In the genomic region with DNA sequence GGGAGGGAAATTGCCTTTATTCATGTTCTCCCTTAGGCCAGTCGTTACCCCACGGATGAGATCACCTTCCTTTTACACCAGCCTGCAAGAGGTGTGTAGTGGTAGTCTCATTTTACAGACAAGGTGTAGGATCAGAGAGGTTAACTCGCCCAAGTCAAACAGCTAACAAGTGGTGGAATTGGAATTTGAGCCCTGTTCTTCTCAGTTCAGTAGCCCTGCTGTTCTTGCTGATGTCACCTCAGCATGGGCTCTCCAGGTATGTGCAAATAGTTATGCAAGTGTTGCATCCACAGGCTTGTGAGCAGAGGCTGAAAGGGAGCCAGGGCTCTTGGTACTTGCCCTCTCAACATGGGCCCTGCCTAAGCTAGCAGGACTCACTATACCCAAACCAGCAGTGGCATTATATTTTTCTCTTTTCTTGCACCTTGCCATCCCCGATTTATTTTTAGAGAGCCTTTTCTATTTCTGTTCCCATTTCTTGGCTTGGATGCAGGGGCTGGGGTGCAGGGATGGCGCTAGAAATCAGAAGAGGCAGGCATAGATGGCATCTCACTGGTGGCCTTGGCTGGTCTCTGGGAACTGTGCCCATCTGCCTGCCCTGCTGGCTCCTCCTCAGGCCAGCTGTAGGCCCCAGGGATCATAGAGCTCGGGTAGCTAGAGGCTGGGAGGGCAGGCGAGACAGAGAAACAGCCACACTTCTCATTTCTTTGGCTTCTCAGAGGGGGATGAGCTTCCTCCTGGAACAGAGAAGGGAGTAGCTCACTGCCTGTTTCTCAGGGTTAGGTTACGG, we compare ENCODE assay signal across 1 cellular context.
A peak's percentile ranks its signal among the peaks of the same experiment; 100 is the strongest.
TF ChIP-seq lines count a peak whose summit lies in the region.

No MANE protein-coding gene starts in this region.

TF ChIP-seq in HepG2, 621 proteins besides CTCF, POLR2A, EP300 and RAD21 (continued from another document):
- TF ChIP-seq, protein P1, sequence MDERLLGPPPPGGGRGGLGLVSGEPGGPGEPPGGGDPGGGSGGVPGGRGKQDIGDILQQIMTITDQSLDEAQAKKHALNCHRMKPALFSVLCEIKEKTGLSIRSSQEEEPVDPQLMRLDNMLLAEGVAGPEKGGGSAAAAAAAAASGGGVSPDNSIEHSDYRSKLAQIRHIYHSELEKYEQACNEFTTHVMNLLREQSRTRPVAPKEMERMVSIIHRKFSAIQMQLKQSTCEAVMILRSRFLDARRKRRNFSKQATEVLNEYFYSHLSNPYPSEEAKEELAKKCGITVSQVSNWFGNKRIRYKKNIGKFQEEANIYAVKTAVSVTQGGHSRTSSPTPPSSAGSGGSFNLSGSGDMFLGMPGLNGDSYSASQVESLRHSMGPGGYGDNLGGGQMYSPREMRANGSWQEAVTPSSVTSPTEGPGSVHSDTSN (CRISPR knock-in tag; IDR thresholded peaks at IDR 0.05), result 0 out of 2 replicates have a peak, but pooled peaks have one; percentile 18
- TF ChIP-seq ZNF749 (CRISPR knock-in tag; IDR thresholded peaks at IDR 0.05; ENCODE audit: borderline replicate concordance) (peak; percentile 51; the same call in 1 of the 2 replicates), YEATS4 (CRISPR knock-in tag; IDR thresholded peaks at IDR 0.05; ENCODE audit: borderline replicate concordance) (peak; percentile 72; the same call in 1 of the 2 replicates), ONECUT2 (CRISPR knock-in tag; IDR thresholded peaks at IDR 0.05) (no peak), PAF1 (CRISPR knock-in tag; IDR thresholded peaks at IDR 0.05) (no peak), ZFP62 (CRISPR knock-in tag; IDR thresholded peaks at IDR 0.05) (no peak), PHF21A (CRISPR knock-in tag; IDR thresholded peaks at IDR 0.05) (no peak; the same call in 1 of the 2 replicates), ADNP (CRISPR knock-in tag; IDR thresholded peaks at IDR 0.05) (peak; percentile 84), U2AF2 (IDR thresholded peaks at IDR 0.05; ENCODE audit: low read depth, low read length) (no peak), ARNTL (CRISPR knock-in tag; IDR thresholded peaks at IDR 0.05) (0 out of 2 replicates have a peak, but pooled peaks have one; percentile 66), ZNF501 (CRISPR knock-in tag; IDR thresholded peaks at IDR 0.05) (peak; percentile 63; the same call in 1 of the 2 replicates), ZNF589 (CRISPR knock-in tag; conservative IDR thresholded peaks at IDR 0.05) (no peak), KLF9 (CRISPR knock-in tag; IDR thresholded peaks at IDR 0.05; ENCODE audit: low read depth) (no peak), CC2D1A (CRISPR knock-in tag; IDR thresholded peaks at IDR 0.05) (no peak), NFKBIZ (CRISPR knock-in tag; IDR thresholded peaks at IDR 0.05) (0 out of 2 replicates have a peak, but pooled peaks have one; percentile 26), ZNF256 (CRISPR knock-in tag; conservative IDR thresholded peaks at IDR 0.05) (no peak), NR0B2 (CRISPR knock-in tag; IDR thresholded peaks at IDR 0.05) (no peak), CENPX (CRISPR knock-in tag; IDR thresholded peaks at IDR 0.05) (no peak), MXI1 (IDR thresholded peaks at IDR 0.05; ENCODE audit: borderline replicate concordance, low read depth, low read length) (peak; percentile 66; the same call in 1 of the 3 replicates), PRMT3 (CRISPR knock-in tag; IDR thresholded peaks at IDR 0.05; ENCODE audit: borderline replicate concordance, low read depth) (no peak), TOPORS (CRISPR knock-in tag; IDR thresholded peaks at IDR 0.05) (no peak), FOXO4 (CRISPR knock-in tag; conservative IDR thresholded peaks at IDR 0.05) (no peak), TEAD2 (CRISPR knock-in tag; IDR thresholded peaks at IDR 0.05) (no peak), ZNF724P (CRISPR knock-in tag; IDR thresholded peaks at IDR 0.05; ENCODE audit: borderline replicate concordance) (no peak), MIER3 (CRISPR knock-in tag; IDR thresholded peaks at IDR 0.05; ENCODE audit: borderline replicate concordance) (0 out of 2 replicates have a peak, but pooled peaks have one; percentile 80), SP5 (CRISPR knock-in tag; IDR thresholded peaks at IDR 0.05; ENCODE audit: borderline replicate concordance, low read depth) (0 out of 2 replicates have a peak, but pooled peaks have one; percentile 44), TP53 (CRISPR knock-in tag; conservative IDR thresholded peaks at IDR 0.05) (no peak), ZNF292 (CRISPR knock-in tag; IDR thresholded peaks at IDR 0.05; ENCODE audit: borderline replicate concordance, low read depth) (peak; percentile 94; the same call in 1 of the 2 replicates), ZNF350 (CRISPR knock-in tag; IDR thresholded peaks at IDR 0.05; ENCODE audit: borderline replicate concordance, low read depth) (peak; percentile 55; the same call in 1 of the 2 replicates), ATF3 (CRISPR knock-in tag; IDR thresholded peaks at IDR 0.05) (peak; percentile 98)
- TF ChIP-seq, protein P2, sequence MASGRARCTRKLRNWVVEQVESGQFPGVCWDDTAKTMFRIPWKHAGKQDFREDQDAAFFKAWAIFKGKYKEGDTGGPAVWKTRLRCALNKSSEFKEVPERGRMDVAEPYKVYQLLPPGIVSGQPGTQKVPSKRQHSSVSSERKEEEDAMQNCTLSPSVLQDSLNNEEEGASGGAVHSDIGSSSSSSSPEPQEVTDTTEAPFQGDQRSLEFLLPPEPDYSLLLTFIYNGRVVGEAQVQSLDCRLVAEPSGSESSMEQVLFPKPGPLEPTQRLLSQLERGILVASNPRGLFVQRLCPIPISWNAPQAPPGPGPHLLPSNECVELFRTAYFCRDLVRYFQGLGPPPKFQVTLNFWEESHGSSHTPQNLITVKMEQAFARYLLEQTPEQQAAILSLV (CRISPR knock-in tag; IDR thresholded peaks at IDR 0.05; ENCODE audit: borderline replicate concordance), result no peak
- TF ChIP-seq, protein P3, sequence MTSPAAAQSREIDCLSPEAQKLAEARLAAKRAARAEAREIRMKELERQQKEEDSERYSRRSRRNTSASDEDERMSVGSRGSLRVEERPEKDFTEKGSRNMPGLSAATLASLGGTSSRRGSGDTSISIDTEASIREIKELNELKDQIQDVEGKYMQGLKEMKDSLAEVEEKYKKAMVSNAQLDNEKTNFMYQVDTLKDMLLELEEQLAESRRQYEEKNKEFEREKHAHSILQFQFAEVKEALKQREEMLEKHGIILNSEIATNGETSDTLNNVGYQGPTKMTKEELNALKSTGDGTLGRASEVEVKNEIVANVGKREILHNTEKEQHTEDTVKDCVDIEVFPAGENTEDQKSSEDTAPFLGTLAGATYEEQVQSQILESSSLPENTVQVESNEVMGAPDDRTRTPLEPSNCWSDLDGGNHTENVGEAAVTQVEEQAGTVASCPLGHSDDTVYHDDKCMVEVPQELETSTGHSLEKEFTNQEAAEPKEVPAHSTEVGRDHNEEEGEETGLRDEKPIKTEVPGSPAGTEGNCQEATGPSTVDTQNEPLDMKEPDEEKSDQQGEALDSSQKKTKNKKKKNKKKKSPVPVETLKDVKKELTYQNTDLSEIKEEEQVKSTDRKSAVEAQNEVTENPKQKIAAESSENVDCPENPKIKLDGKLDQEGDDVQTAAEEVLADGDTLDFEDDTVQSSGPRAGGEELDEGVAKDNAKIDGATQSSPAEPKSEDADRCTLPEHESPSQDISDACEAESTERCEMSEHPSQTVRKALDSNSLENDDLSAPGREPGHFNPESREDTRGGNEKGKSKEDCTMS (CRISPR knock-in tag; conservative IDR thresholded peaks at IDR 0.05), result no peak
- TF ChIP-seq, protein P4, sequence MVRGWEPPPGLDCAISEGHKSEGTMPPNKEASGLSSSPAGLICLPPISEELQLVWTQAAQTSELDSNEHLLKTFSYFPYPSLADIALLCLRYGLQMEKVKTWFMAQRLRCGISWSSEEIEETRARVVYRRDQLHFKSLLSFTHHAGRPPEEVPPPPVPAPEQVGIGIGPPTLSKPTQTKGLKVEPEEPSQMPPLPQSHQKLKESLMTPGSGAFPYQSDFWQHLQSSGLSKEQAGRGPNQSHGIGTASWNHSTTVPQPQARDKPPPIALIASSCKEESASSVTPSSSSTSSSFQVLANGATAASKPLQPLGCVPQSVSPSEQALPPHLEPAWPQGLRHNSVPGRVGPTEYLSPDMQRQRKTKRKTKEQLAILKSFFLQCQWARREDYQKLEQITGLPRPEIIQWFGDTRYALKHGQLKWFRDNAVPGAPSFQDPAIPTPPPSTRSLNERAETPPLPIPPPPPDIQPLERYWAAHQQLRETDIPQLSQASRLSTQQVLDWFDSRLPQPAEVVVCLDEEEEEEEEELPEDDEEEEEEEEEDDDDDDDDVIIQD (CRISPR knock-in tag; IDR thresholded peaks at IDR 0.05; ENCODE audit: low read depth), result peak; percentile 61; the same call in 1 of the 2 replicates
- TF ChIP-seq, protein P5, sequence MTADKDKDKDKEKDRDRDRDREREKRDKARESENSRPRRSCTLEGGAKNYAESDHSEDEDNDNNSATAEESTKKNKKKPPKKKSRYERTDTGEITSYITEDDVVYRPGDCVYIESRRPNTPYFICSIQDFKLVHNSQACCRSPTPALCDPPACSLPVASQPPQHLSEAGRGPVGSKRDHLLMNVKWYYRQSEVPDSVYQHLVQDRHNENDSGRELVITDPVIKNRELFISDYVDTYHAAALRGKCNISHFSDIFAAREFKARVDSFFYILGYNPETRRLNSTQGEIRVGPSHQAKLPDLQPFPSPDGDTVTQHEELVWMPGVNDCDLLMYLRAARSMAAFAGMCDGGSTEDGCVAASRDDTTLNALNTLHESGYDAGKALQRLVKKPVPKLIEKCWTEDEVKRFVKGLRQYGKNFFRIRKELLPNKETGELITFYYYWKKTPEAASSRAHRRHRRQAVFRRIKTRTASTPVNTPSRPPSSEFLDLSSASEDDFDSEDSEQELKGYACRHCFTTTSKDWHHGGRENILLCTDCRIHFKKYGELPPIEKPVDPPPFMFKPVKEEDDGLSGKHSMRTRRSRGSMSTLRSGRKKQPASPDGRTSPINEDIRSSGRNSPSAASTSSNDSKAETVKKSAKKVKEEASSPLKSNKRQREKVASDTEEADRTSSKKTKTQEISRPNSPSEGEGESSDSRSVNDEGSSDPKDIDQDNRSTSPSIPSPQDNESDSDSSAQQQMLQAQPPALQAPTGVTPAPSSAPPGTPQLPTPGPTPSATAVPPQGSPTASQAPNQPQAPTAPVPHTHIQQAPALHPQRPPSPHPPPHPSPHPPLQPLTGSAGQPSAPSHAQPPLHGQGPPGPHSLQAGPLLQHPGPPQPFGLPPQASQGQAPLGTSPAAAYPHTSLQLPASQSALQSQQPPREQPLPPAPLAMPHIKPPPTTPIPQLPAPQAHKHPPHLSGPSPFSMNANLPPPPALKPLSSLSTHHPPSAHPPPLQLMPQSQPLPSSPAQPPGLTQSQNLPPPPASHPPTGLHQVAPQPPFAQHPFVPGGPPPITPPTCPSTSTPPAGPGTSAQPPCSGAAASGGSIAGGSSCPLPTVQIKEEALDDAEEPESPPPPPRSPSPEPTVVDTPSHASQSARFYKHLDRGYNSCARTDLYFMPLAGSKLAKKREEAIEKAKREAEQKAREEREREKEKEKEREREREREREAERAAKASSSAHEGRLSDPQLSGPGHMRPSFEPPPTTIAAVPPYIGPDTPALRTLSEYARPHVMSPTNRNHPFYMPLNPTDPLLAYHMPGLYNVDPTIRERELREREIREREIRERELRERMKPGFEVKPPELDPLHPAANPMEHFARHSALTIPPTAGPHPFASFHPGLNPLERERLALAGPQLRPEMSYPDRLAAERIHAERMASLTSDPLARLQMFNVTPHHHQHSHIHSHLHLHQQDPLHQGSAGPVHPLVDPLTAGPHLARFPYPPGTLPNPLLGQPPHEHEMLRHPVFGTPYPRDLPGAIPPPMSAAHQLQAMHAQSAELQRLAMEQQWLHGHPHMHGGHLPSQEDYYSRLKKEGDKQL (CRISPR knock-in tag; IDR thresholded peaks at IDR 0.05; ENCODE audit: low read depth), result peak; percentile 79
- TF ChIP-seq, protein P6, sequence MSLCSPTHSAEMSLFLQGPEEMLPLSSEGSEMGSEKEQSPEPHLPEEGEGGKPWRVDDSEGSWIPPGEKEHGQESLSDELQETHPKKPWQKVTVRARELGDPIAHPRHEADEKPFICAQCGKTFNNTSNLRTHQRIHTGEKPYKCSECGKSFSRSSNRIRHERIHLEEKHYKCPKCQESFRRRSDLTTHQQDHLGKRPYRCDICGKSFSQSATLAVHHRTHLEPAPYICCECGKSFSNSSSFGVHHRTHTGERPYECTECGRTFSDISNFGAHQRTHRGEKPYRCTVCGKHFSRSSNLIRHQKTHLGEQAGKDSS (CRISPR knock-in tag; IDR thresholded peaks at IDR 0.05; ENCODE audit: borderline replicate concordance, low read depth), result peak; percentile 65; the same call in 1 of the 2 replicates
